In genomic region chr7:5494683-5495561, GRCh38 we compare ENCODE assay signal across 8 cellular contexts. TPM values are rescaled to one million over a fixed set of nuclear protein-coding genes. Genes with fewer than 3 reads are reported as not detected.
A peak's percentile ranks its signal among the peaks of the same experiment; 100 is the strongest.
DNase-seq lines count a peak whose midpoint lies in the region; ATAC-seq, FAIRE-seq and TF ChIP-seq lines count a peak whose summit lies in the region.

No MANE protein-coding gene starts in this region.

- DNase-seq in GM12891 (ENCODE audit: insufficient read length, low spot score) (peak; percentile 86), NCI-H226 (peak; percentile 76), cerebellar cortex (ENCODE audit: low spot score) (peak; percentile 87), left colon (peak in 1 of 2 donors; percentile 83)
- DNase-seq in activated CD4-positive, alpha-beta T cell treated with anti-CD3 and anti-CD28 coated beads for 24 hours (ENCODE audit: low read depth in 2 of 2) = peak; percentile 63 to 75
- peak; percentile 74 for DNase-seq in stimulated activated CD4-positive, alpha-beta T cell treated with anti-CD3 and anti-CD28 coated beads, Interleukin-2, amount 100 ng/mL, for 4 hours (ENCODE audit: low read depth)

- intact Hi-C loops in left colon (cut with DNase I, micrococcal nuclease) = loop anchor here (10.0 kb wide), 2 partner anchors 170 to 210 kb away; no protein-coding TSS in a partner anchor

- peak; percentile 98 for FAIRE-seq in GM12891 (lab: Jason Lieb, UNC)

- no peak for TF ChIP-seq POLR2A in GM12891 (IDR thresholded peaks at IDR 0.05; ENCODE audit: low read depth, low read length)

- ATAC-seq in HG03039 (IDR thresholded peaks at IDR 0.05; ENCODE audit: unreplicated experiment) (peak; percentile 62), left colon (peak; percentile 93), GM19023 (IDR thresholded peaks at IDR 0.05; ENCODE audit: unreplicated experiment) (no peak)

TF ChIP-seq in GM12891, 5 proteins besides CTCF, POLR2A, EP300 and RAD21:
- TF ChIP-seq PAX5 (IDR thresholded peaks at IDR 0.05; ENCODE audit: insufficient read depth, low read length, severe bottlenecking) (peak; percentile 43), TAF1 (IDR thresholded peaks at IDR 0.05; ENCODE audit: low read depth, low read length) (no peak)

RNA-seq across cellular contexts. Expression of gene FBXL18, which starts 18.7 kb away (rescaled TPM):
- polyA plus RNA-seq in GM12891 (2012; ENCODE audit: low read depth, missing spikeins) = 2.5 TPM
- 1 to 10 TPM; 7.6 to 8.9 TPM for total RNA-seq in left colon

RNA-seq across cellular contexts. Expression of gene ACTB, which starts 35.5 kb away (rescaled TPM):
- 9,343 TPM for polyA plus RNA-seq in GM12891 (2012; ENCODE audit: low read depth, missing spikeins)
- 1,000 to 10,000 TPM; 5,232 to 5,467 TPM for total RNA-seq in left colon
